ENCODE assay signal across 14 cellular contexts in the genomic region with DNA sequence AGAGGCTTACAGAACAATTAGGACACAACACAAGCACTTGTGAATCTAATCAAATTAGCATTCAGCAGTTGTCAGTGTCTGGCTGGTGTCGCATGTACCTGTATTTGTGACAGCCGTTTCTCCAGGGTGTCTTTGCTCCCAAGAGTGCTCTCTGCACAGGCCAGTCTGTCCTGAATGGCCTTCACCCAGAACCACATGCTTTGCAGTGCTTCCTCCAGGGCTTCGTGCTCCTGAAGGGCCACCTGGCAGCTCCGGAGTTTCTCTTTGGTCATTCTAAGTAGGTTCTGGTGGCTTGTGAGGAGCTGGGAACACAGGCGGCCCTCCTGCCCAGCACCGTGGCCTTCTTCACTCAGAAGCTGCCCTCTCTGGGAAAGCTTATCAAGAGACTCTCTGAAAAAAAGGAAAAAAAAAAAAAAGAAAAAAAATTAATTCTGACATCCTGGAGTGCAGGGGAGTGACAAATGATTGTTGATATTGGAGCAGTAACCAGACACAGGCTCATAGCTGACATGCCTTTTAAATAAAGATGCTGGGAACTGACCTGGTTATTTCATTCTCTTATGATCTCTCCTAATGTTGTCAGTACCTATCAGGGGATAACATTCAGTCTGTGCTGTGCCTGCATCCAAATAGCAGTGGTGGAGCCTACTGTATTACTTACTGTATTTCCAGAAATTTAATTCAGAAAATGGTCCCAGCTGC.
"Had no signal": no experiment of that assay in that cellular context is flagged by ENCODE, and none has a peak within 500 bp of the region (broad histone marks: within the 10 kb centered on the region; RNA-seq: fewer than 3 reads in every experiment).

No MANE protein-coding gene starts in this region.

- H3K27me3 ChIP-seq: cardiac muscle cell had no signal

- H3K4me3 ChIP-seq: cardiac muscle cell, left ventricle myocardium inferior, prostate gland had no signal

- H3K27ac ChIP-seq: cardiac muscle cell, left ventricle myocardium inferior, prostate gland had no signal

- ATAC-seq: activated CD4-positive, CD25-positive, alpha-beta regulatory T cell treated with anti-CD3 and anti-CD28 coated beads, Interleukin-2, amount 50 U/mL, for 24 hours; activated naive CD8-positive, alpha-beta T cell treated with anti-CD3 and anti-CD28 coated beads, Interleukin-2, amount 50 U/mL, for 24 hours; activated T-cell treated with anti-CD3 and anti-CD28 coated beads, Interleukin-2, amount 50 U/mL, for 4 hours; right cardiac atrium; stimulated activated naive CD8-positive, alpha-beta T cell treated with anti-CD3 and anti-CD28 coated beads, Interleukin-15, Interleukin-2, amounts not matched to agents 100 U/mL and 50 U/mL, for 24 hours had no signal

- H3K36me3 ChIP-seq: cardiac muscle cell, prostate gland had no signal

- H3K9me3 ChIP-seq: left ventricle myocardium inferior, prostate gland had no signal

- H3K4me1 ChIP-seq: left ventricle myocardium inferior, prostate gland had no signal

- DNase-seq: activated CD4-positive, alpha-beta T cell treated with anti-CD3 and anti-CD28 coated beads, Interleukin-2, amount 10 ng/mL, durations not matched to agents 7 days and 5 days; activated CD8-positive, alpha-beta memory T cell treated with anti-CD3 and anti-CD28 coated beads, Interleukin-2, amount 50 U/mL, for 4 hours; activated naive CD4-positive, alpha-beta T cell treated with anti-CD3 and anti-CD28 coated beads, Interleukin-2, amount 10 ng/mL, durations not matched to agents 7 days and 5 days; activated naive CD8-positive, alpha-beta T cell treated with anti-CD3 and anti-CD28 coated beads, Interleukin-2, amount 50 U/mL, for 24 hours; activated T-cell treated with anti-CD3 and anti-CD28 coated beads, Interleukin-2, amount 50 U/mL, for 4 hours; aorta; erythroblast; left ventricle myocardium inferior; right cardiac atrium; stimulated activated naive CD8-positive, alpha-beta T cell treated with anti-CD3 and anti-CD28 coated beads, Interleukin-15, Interleukin-2, amounts not matched to agents 100 U/mL and 50 U/mL, for 24 hours; substantia nigra had no signal
